In genomic region chr11:14112721-14113120, GRCh38 we compare ENCODE assay signal across 21 cellular contexts.
"Had no signal": no experiment of that assay in that cellular context is flagged by ENCODE, and none has a peak within 500 bp of the region (broad histone marks: within the 10 kb centered on the region; RNA-seq: fewer than 3 reads in every experiment).

No MANE protein-coding gene starts in this region.

- H3K4me3 ChIP-seq: MG63, SK-N-MC had no signal

- ATAC-seq: activated CD4-positive, alpha-beta T cell treated with anti-CD3 and anti-CD28 coated beads for 36 hours; activated CD8-positive, alpha-beta T cell treated with anti-CD3 and anti-CD28 coated beads for 36 hours; activated T-cell treated with anti-CD3 and anti-CD28 coated beads, Interleukin-2, amount 50 U/mL, for 72 hours; Right ventricle myocardium inferior; T-cell had no signal

- H3K27ac Mint-ChIP-seq: activated CD4-positive, alpha-beta T cell treated with anti-CD3 and anti-CD28 coated beads for 36 hours; activated CD8-positive, alpha-beta T cell treated with anti-CD3 and anti-CD28 coated beads for 36 hours; activated naive CD4-positive, alpha-beta T cell treated with anti-CD3 and anti-CD28 coated beads, Interleukin-2, amount 10 ng/mL, durations not matched to agents 7 days and 5 days; activated naive CD8-positive, alpha-beta T cell treated with anti-CD3 and anti-CD28 coated beads for 36 hours; activated T-cell treated with anti-CD3 and anti-CD28 coated beads, Interleukin-2, amount 50 U/mL, for 72 hours; activated T-helper 2 cell treated with anti-CD3 and anti-CD28 coated beads, Interferon-gamma antibody, Interleukin-2, Interleukin-4, amounts not matched to agents 10 μg/mL and 5 μg/mL and 100 μg/mL, durations not matched to agents 14 hours and 24 hours and 36 hours; T-cell had no signal

- H3K36me3 Mint-ChIP-seq: activated naive CD4-positive, alpha-beta T cell treated with anti-CD3 and anti-CD28 coated beads, Interleukin-2, amount 10 ng/mL, durations not matched to agents 7 days and 5 days; activated naive CD8-positive, alpha-beta T cell treated with anti-CD3 and anti-CD28 coated beads for 36 hours had no signal

- H3K27me3 ChIP-seq: MG63 had no signal

- H3K27me3 Mint-ChIP-seq: activated CD4-positive, alpha-beta T cell treated with anti-CD3 and anti-CD28 coated beads for 36 hours; activated CD8-positive, alpha-beta T cell treated with anti-CD3 and anti-CD28 coated beads for 36 hours; activated naive CD4-positive, alpha-beta T cell treated with anti-CD3 and anti-CD28 coated beads, Interleukin-2, amount 10 ng/mL, durations not matched to agents 7 days and 5 days; activated naive CD8-positive, alpha-beta T cell treated with anti-CD3 and anti-CD28 coated beads for 36 hours; T-cell had no signal

- H3K9me3 Mint-ChIP-seq: activated naive CD4-positive, alpha-beta T cell treated with anti-CD3 and anti-CD28 coated beads, Interleukin-2, amount 10 ng/mL, durations not matched to agents 7 days and 5 days; activated naive CD8-positive, alpha-beta T cell treated with anti-CD3 and anti-CD28 coated beads for 36 hours; activated T-cell treated with anti-CD3 and anti-CD28 coated beads, Interleukin-2, amount 50 U/mL, for 72 hours; activated T-helper 2 cell treated with anti-CD3 and anti-CD28 coated beads, Interferon-gamma antibody, Interleukin-2, Interleukin-4, amounts not matched to agents 10 μg/mL and 5 μg/mL and 100 μg/mL, durations not matched to agents 14 hours and 24 hours and 36 hours had no signal

- H3K9me3 ChIP-seq: MG63 had no signal

- H3K27ac ChIP-seq: SK-N-MC, VCaP had no signal

- H3K4me1 Mint-ChIP-seq: activated naive CD4-positive, alpha-beta T cell treated with anti-CD3 and anti-CD28 coated beads, Interleukin-2, amount 10 ng/mL, durations not matched to agents 7 days and 5 days had no signal

- H3K4me3 Mint-ChIP-seq: activated CD4-positive, alpha-beta T cell treated with anti-CD3 and anti-CD28 coated beads for 36 hours; activated CD8-positive, alpha-beta T cell treated with anti-CD3 and anti-CD28 coated beads for 36 hours; activated naive CD4-positive, alpha-beta T cell treated with anti-CD3 and anti-CD28 coated beads, Interleukin-2, amount 10 ng/mL, durations not matched to agents 7 days and 5 days; activated naive CD8-positive, alpha-beta T cell treated with anti-CD3 and anti-CD28 coated beads for 36 hours; activated T-cell treated with anti-CD3 and anti-CD28 coated beads, Interleukin-2, amount 50 U/mL, for 72 hours; T-cell had no signal

- H3K36me3 ChIP-seq: MG63 had no signal

- DNase-seq: activated CD4-positive, alpha-beta T cell treated with anti-CD3 and anti-CD28 coated beads for 36 hours; activated CD8-positive, alpha-beta memory T cell treated with anti-CD3 and anti-CD28 coated beads, Interleukin-2, amount 50 U/mL, for 4 hours; activated CD8-positive, alpha-beta T cell treated with anti-CD3 and anti-CD28 coated beads for 36 hours; activated gamma-delta T cell treated with Interleukin-2 at 50 U/mL for 16 hours; activated naive CD4-positive, alpha-beta T cell treated with anti-CD3 and anti-CD28 coated beads, Interleukin-2, amount 10 ng/mL, durations not matched to agents 7 days and 5 days; activated naive CD8-positive, alpha-beta T cell treated with anti-CD3 and anti-CD28 coated beads for 36 hours; activated T-cell treated with anti-CD3 and anti-CD28 coated beads, Interleukin-2, amount 50 U/mL, for 72 hours; MG63; MV-4-11; NCI-H1092 treated with DMSO at 0.1 percent for 48 hours; NCI-H1417 treated with DMSO at 0.1 percent for 48 hours; NCI-H1694 treated with DMSO at 0.1 percent for 48 hours; NCI-H2029 treated with DMSO at 0.1 percent for 48 hours; NCI-H510A treated with DMSO at 0.1 percent for 48 hours; NCI-H748 treated with DMSO at 0.1 percent for 48 hours; RPMI8226; T-cell had no signal
